Comparison of ENCODE assay signal across 10 cellular contexts in the genomic region with DNA sequence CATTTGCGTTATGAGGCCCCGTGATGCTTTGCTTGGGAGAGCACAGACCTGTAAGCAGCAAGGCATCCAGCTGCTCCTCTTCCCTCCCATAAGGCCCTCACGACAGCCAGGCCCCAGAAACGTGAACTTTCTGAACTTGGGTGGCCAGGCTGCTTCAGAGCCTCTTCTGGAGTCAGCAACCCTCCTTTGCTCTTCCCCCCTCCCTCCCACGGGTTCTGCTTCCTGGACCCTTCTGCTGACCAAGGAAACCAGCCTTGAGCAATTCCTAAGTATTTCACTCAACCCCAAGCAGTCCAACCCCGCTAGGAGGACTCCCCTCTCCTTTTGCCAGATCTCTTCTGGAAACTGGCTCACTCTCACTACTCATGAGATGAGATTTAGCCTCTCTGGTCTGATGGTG.
DNase-seq lines count a peak whose midpoint lies in the region; ATAC-seq and TF ChIP-seq lines count a peak whose summit lies in the region.
"Had no signal": no experiment of that assay in that cellular context is flagged by ENCODE, and none has a peak within 500 bp of the region (broad histone marks: within the 10 kb centered on the region; RNA-seq: fewer than 3 reads in every experiment).

No MANE protein-coding gene starts in this region.

- H3K4ac ChIP-seq in neuronal stem cell (ENCODE audit: low read length), result no peak overlapping the region

- H3K9me3 ChIP-seq in neuronal stem cell (replicated peaks in 1 of 2; ENCODE audit: control insufficient read depth in 2 of 2, insufficient read depth in 1 of 2, low read depth in 1 of 2, low read length in 2 of 2), result no peaks in the 10 kb centered on the region
- H3K9me3 ChIP-seq: A549 had no signal

- TF ChIP-seq CTCF in fibroblast of mammary gland (conservative IDR thresholded peaks at IDR 0.05; ENCODE audit: control insufficient read depth, insufficient read depth, low read depth, low read length), result no peak

- peak overlapping the region; percentile 46 for H3K18ac ChIP-seq in neuronal stem cell (ENCODE audit: low read length)

- H3K9me3 Mint-ChIP-seq in stimulated activated naive CD8-positive, alpha-beta T cell treated with anti-CD3 and anti-CD28 coated beads, Interleukin-15, Interleukin-2, amounts not matched to agents 100 ng/mL and 50 ng/mL, for 24 hours, result peaks cover 4% of the 10 kb centered on the region
- H3K9me3 Mint-ChIP-seq in stimulated activated naive CD8-positive, alpha-beta T cell treated with anti-CD3 and anti-CD28 coated beads, Interleukin-15, amount 100 ng/mL, for 72 hours, result no peaks in the 10 kb centered on the region

- H2BK15ac ChIP-seq in neuronal stem cell (ENCODE audit: low read length), result no peak overlapping the region

- H3K27ac ChIP-seq in neuronal stem cell (replicated peaks; ENCODE audit: low read length), result no peak overlapping the region

- no peak overlapping the region for H4K8ac ChIP-seq in neuronal stem cell (ENCODE audit: low read depth, low read length)

- H3K4me2 ChIP-seq in neuronal stem cell (ENCODE audit: insufficient read depth, low read length, poor library complexity, severe bottlenecking), result no peak overlapping the region
- H3K4me2 ChIP-seq: A549 had no signal

- H3K9ac ChIP-seq in neuronal stem cell (ENCODE audit: low read depth, low read length, poor library complexity), result no peak overlapping the region

- WGBS in neuronal stem cell (ENCODE audit: extremely low coverage in 2 of 2, insufficient read length in 2 of 2, insufficient replicate concordance in 1 of 2), 2 donors, result no CpG with 5 or more reads among the region's 6 CpGs

- no peaks in the 10 kb centered on the region for H3K27me3 Mint-ChIP-seq in stimulated activated naive CD8-positive, alpha-beta T cell treated with anti-CD3 and anti-CD28 coated beads, Interleukin-15, Interleukin-2, amounts not matched to agents 100 ng/mL and 50 ng/mL, for 24 hours
- H3K27me3 Mint-ChIP-seq in stimulated activated naive CD8-positive, alpha-beta T cell treated with anti-CD3 and anti-CD28 coated beads, Interleukin-15, amount 100 ng/mL, for 72 hours, result no peaks in the 10 kb centered on the region

- no peaks in the 10 kb centered on the region for H3K79me1 ChIP-seq in neuronal stem cell (ENCODE audit: low read depth, low read length)

- H3K27ac Mint-ChIP-seq in stimulated activated naive CD8-positive, alpha-beta T cell treated with anti-CD3 and anti-CD28 coated beads, Interleukin-15, Interleukin-2, amounts not matched to agents 100 ng/mL and 50 ng/mL, for 24 hours, result peak overlapping the region; percentile 23
- no peak overlapping the region for H3K27ac Mint-ChIP-seq in stimulated activated naive CD8-positive, alpha-beta T cell treated with anti-CD3 and anti-CD28 coated beads, Interleukin-15, amount 100 ng/mL, for 72 hours

- peaks cover 4% of the 10 kb centered on the region for H3K4me1 Mint-ChIP-seq in stimulated activated naive CD8-positive, alpha-beta T cell treated with anti-CD3 and anti-CD28 coated beads, Interleukin-15, Interleukin-2, amounts not matched to agents 100 ng/mL and 50 ng/mL, for 24 hours (ENCODE audit: low read depth)
- peaks cover 10% of the 10 kb centered on the region for H3K4me1 Mint-ChIP-seq in stimulated activated naive CD8-positive, alpha-beta T cell treated with anti-CD3 and anti-CD28 coated beads, Interleukin-15, amount 100 ng/mL, for 72 hours

- H3K14ac ChIP-seq in neuronal stem cell (ENCODE audit: low read length), result no peak overlapping the region

- H2BK5ac ChIP-seq in neuronal stem cell (ENCODE audit: low read length), result no peak overlapping the region

- H3K4me1 ChIP-seq in neuronal stem cell (ENCODE audit: control insufficient read depth in 2 of 2, insufficient read depth in 1 of 2, low read depth in 1 of 2, low read length in 2 of 2), result peaks cover 16 to 18% of the 10 kb centered on the region in 2 donors

- no peak overlapping the region for H4K91ac ChIP-seq in neuronal stem cell (ENCODE audit: low read depth, low read length, poor library complexity)

- H2BK12ac ChIP-seq in neuronal stem cell (ENCODE audit: low read length), result no peak overlapping the region

- peak overlapping the region; percentile 66 for H2AFZ ChIP-seq in neuronal stem cell (ENCODE audit: low read length)

- H2AK5ac ChIP-seq in neuronal stem cell (ENCODE audit: low read depth, low read length), result peak overlapping the region; percentile 20

- H3K27me3 ChIP-seq in neuronal stem cell (ENCODE audit: control insufficient read depth in 3 of 3, insufficient read depth in 3 of 3, low read depth in 1 of 3, low read length in 3 of 3), result no peaks in the 10 kb centered on the region

- H3K36me3 ChIP-seq in neuronal stem cell (replicated peaks in 1 of 2; ENCODE audit: control insufficient read depth in 2 of 2, insufficient read depth in 2 of 2, low read length in 2 of 2), result no peaks in the 10 kb centered on the region

- DNase-seq in stimulated activated naive CD8-positive, alpha-beta T cell treated with anti-CD3 and anti-CD28 coated beads, Interleukin-15, amount 100 ng/mL, for 72 hours, result no peak
- peak; percentile 82 for DNase-seq in fibroblast of mammary gland (ENCODE audit: low read depth)
- no peak for DNase-seq in neuronal stem cell (ENCODE audit: low spot score)
- DNase-seq in superior temporal gyrus (ENCODE audit: extremely low spot score), result no peak
- no peak for DNase-seq in NCI-H2107 treated with DMSO at 0.1 percent for 48 hours (lab: John Stamatoyannopoulos, UW; ENCODE audit: unreplicated experiment)
- no peak for DNase-seq in HK-2 (ENCODE audit: unreplicated experiment)
- no peak for DNase-seq in NCI-H748 treated with DMSO at 0.1 percent for 48 hours (lab: John Stamatoyannopoulos, UW)
- DNase-seq: activated naive CD4-positive, alpha-beta T cell treated with anti-CD3 and anti-CD28 coated beads, Interleukin-2, amount 50 U/mL, for 16 hours had no signal

- no peak overlapping the region for H2BK120ac ChIP-seq in neuronal stem cell (ENCODE audit: low read depth, low read length)

- H3K4me3 Mint-ChIP-seq in stimulated activated naive CD8-positive, alpha-beta T cell treated with anti-CD3 and anti-CD28 coated beads, Interleukin-15, Interleukin-2, amounts not matched to agents 100 ng/mL and 50 ng/mL, for 24 hours, result no peak overlapping the region
- H3K4me3 Mint-ChIP-seq in stimulated activated naive CD8-positive, alpha-beta T cell treated with anti-CD3 and anti-CD28 coated beads, Interleukin-15, amount 100 ng/mL, for 72 hours, result no peak overlapping the region

- peaks cover 4% of the 10 kb centered on the region for H3K36me3 Mint-ChIP-seq in stimulated activated naive CD8-positive, alpha-beta T cell treated with anti-CD3 and anti-CD28 coated beads, Interleukin-15, Interleukin-2, amounts not matched to agents 100 ng/mL and 50 ng/mL, for 24 hours (ENCODE audit: low read depth)

- no peak for ATAC-seq in stimulated activated naive CD8-positive, alpha-beta T cell treated with anti-CD3 and anti-CD28 coated beads, Interleukin-15, amount 100 ng/mL, for 72 hours

- no peak overlapping the region for H3K23ac ChIP-seq in neuronal stem cell (ENCODE audit: low read depth, low read length, poor library complexity)

- H3K4me3 ChIP-seq in fibroblast of mammary gland (ENCODE audit: control insufficient read depth, low read depth, low read length) (no peak overlapping the region), neuronal stem cell (ENCODE audit: low read length in 2 of 2) (no peak overlapping the region)
- H3K4me3 ChIP-seq: A549 had no signal
